Comparison of ENCODE assay signal across 1 cellular context in the genomic region with DNA sequence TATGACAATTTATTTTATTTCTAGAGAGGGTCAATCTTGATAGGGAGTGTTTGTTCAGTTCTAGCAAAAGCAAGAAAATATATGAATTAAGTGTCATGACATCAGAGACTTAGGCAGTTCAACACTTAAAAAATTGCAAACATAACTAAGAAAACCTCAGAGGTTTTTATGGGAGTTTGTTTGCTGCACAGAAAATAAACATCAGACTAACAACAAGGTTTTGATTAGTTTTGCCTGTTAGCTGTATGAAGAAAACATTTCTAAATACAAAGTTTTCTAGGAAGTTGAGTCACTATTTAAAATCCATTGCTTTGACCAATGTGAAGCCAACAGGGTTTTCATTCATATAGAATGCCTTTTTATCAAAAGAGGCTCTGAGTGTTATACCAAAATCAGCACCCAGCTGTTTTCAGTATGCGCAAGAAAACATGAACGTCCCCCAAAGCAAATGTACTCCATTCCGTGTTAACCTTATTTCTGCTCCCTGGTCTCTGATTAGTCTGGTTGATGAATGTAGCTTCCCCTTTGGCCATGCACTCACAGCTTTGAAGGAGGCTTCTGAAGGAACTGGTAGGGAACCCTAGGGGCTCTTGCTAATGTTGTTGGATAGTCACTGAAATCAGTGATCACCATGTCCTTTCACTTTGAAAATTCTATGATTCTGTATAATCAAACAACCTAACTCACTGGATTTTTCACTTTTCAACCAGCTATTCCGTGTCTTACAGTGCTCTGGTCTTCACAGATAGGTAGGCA.
TF ChIP-seq lines count a peak whose summit lies in the region.

No MANE protein-coding gene starts in this region.

TF ChIP-seq in K562, 482 proteins besides CTCF, POLR2A, EP300 and RAD21 (continued from another document):
- TF ChIP-seq, protein P1, sequence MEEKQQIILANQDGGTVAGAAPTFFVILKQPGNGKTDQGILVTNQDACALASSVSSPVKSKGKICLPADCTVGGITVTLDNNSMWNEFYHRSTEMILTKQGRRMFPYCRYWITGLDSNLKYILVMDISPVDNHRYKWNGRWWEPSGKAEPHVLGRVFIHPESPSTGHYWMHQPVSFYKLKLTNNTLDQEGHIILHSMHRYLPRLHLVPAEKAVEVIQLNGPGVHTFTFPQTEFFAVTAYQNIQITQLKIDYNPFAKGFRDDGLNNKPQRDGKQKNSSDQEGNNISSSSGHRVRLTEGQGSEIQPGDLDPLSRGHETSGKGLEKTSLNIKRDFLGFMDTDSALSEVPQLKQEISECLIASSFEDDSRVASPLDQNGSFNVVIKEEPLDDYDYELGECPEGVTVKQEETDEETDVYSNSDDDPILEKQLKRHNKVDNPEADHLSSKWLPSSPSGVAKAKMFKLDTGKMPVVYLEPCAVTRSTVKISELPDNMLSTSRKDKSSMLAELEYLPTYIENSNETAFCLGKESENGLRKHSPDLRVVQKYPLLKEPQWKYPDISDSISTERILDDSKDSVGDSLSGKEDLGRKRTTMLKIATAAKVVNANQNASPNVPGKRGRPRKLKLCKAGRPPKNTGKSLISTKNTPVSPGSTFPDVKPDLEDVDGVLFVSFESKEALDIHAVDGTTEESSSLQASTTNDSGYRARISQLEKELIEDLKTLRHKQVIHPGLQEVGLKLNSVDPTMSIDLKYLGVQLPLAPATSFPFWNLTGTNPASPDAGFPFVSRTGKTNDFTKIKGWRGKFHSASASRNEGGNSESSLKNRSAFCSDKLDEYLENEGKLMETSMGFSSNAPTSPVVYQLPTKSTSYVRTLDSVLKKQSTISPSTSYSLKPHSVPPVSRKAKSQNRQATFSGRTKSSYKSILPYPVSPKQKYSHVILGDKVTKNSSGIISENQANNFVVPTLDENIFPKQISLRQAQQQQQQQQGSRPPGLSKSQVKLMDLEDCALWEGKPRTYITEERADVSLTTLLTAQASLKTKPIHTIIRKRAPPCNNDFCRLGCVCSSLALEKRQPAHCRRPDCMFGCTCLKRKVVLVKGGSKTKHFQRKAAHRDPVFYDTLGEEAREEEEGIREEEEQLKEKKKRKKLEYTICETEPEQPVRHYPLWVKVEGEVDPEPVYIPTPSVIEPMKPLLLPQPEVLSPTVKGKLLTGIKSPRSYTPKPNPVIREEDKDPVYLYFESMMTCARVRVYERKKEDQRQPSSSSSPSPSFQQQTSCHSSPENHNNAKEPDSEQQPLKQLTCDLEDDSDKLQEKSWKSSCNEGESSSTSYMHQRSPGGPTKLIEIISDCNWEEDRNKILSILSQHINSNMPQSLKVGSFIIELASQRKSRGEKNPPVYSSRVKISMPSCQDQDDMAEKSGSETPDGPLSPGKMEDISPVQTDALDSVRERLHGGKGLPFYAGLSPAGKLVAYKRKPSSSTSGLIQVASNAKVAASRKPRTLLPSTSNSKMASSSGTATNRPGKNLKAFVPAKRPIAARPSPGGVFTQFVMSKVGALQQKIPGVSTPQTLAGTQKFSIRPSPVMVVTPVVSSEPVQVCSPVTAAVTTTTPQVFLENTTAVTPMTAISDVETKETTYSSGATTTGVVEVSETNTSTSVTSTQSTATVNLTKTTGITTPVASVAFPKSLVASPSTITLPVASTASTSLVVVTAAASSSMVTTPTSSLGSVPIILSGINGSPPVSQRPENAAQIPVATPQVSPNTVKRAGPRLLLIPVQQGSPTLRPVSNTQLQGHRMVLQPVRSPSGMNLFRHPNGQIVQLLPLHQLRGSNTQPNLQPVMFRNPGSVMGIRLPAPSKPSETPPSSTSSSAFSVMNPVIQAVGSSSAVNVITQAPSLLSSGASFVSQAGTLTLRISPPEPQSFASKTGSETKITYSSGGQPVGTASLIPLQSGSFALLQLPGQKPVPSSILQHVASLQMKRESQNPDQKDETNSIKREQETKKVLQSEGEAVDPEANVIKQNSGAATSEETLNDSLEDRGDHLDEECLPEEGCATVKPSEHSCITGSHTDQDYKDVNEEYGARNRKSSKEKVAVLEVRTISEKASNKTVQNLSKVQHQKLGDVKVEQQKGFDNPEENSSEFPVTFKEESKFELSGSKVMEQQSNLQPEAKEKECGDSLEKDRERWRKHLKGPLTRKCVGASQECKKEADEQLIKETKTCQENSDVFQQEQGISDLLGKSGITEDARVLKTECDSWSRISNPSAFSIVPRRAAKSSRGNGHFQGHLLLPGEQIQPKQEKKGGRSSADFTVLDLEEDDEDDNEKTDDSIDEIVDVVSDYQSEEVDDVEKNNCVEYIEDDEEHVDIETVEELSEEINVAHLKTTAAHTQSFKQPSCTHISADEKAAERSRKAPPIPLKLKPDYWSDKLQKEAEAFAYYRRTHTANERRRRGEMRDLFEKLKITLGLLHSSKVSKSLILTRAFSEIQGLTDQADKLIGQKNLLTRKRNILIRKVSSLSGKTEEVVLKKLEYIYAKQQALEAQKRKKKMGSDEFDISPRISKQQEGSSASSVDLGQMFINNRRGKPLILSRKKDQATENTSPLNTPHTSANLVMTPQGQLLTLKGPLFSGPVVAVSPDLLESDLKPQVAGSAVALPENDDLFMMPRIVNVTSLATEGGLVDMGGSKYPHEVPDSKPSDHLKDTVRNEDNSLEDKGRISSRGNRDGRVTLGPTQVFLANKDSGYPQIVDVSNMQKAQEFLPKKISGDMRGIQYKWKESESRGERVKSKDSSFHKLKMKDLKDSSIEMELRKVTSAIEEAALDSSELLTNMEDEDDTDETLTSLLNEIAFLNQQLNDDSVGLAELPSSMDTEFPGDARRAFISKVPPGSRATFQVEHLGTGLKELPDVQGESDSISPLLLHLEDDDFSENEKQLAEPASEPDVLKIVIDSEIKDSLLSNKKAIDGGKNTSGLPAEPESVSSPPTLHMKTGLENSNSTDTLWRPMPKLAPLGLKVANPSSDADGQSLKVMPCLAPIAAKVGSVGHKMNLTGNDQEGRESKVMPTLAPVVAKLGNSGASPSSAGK (IDR thresholded peaks at IDR 0.05) = no peak
- TF ChIP-seq, protein P2, sequence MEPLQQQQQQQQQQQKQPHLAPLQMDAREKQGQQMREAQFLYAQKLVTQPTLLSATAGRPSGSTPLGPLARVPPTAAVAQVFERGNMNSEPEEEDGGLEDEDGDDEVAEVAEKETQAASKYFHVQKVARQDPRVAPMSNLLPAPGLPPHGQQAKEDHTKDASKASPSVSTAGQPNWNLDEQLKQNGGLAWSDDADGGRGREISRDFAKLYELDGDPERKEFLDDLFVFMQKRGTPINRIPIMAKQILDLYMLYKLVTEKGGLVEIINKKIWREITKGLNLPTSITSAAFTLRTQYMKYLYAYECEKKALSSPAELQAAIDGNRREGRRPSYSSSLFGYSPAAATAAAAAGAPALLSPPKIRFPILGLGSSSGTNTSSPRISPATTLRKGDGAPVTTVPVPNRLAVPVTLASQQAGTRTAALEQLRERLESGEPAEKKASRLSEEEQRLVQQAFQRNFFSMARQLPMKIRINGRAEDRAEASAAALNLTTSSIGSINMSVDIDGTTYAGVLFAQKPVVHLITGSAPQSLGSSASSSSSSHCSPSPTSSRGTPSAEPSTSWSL (CRISPR knock-in tag; IDR thresholded peaks at IDR 0.05; ENCODE audit: borderline replicate concordance) = no peak
- TF ChIP-seq, protein P3, sequence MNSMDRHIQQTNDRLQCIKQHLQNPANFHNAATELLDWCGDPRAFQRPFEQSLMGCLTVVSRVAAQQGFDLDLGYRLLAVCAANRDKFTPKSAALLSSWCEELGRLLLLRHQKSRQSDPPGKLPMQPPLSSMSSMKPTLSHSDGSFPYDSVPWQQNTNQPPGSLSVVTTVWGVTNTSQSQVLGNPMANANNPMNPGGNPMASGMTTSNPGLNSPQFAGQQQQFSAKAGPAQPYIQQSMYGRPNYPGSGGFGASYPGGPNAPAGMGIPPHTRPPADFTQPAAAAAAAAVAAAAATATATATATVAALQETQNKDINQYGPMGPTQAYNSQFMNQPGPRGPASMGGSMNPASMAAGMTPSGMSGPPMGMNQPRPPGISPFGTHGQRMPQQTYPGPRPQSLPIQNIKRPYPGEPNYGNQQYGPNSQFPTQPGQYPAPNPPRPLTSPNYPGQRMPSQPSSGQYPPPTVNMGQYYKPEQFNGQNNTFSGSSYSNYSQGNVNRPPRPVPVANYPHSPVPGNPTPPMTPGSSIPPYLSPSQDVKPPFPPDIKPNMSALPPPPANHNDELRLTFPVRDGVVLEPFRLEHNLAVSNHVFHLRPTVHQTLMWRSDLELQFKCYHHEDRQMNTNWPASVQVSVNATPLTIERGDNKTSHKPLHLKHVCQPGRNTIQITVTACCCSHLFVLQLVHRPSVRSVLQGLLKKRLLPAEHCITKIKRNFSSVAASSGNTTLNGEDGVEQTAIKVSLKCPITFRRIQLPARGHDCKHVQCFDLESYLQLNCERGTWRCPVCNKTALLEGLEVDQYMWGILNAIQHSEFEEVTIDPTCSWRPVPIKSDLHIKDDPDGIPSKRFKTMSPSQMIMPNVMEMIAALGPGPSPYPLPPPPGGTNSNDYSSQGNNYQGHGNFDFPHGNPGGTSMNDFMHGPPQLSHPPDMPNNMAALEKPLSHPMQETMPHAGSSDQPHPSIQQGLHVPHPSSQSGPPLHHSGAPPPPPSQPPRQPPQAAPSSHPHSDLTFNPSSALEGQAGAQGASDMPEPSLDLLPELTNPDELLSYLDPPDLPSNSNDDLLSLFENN (IDR thresholded peaks at IDR 0.05; ENCODE audit: low read depth in 2 of 2, low read length in 2 of 2) = no peak
